Comparison of ENCODE assay signal across 16 cellular contexts in genomic region chr10:76017733-76018433, GRCh38.
A peak's percentile ranks its signal among the peaks of the same experiment; 100 is the strongest.
DNase-seq lines count a peak whose midpoint lies in the region; ATAC-seq, FAIRE-seq and TF ChIP-seq lines count a peak whose summit lies in the region.
"Had no signal": no experiment of that assay in that cellular context is flagged by ENCODE, and none has a peak within 500 bp of the region (broad histone marks: within the 10 kb centered on the region; RNA-seq: fewer than 3 reads in every experiment).

No MANE protein-coding gene starts in this region.

- no peaks in the 10 kb centered on the region for H3K36me3 ChIP-seq in HEK293 (ENCODE audit: control insufficient read depth in 2 of 2, insufficient read depth in 1 of 2, low read length in 2 of 2)
- H3K36me3 ChIP-seq: BLaER1 had no signal

- TF ChIP-seq EP300 in A549 (IDR thresholded peaks at IDR 0.05), result no peak

- FAIRE-seq in A549 (lab: Jason Lieb, UNC), result no peak
- FAIRE-seq: A204.1, GM12892, GM18507 had no signal

- POLR2A ChIA-PET in A549 (lab: Yijun Ruan, JAX), result no interaction called here
- POLR2A ChIA-PET in HEK293 (lab: Yijun Ruan, JAX), result interaction anchor here (0.6 kb wide), 1 partner anchor 161 kb away, joined by 3 read pairs; no protein-coding TSS in a partner anchor

- H3K27ac ChIP-seq in A549, result no peak overlapping the region
- H3K27ac ChIP-seq in HEK293 (ENCODE audit: extremely low read depth, low read depth, low read length), result no peak overlapping the region
- H3K27ac ChIP-seq: BLaER1, KMS-11 had no signal

- CTCF ChIA-PET in A549 (lab: Yijun Ruan, JAX) (interaction anchor here (0.6 to 1.5 kb wide), 2 partner anchors 15 to 255 kb away, joined by 3 read pairs; no protein-coding TSS in a partner anchor), HEK293 (lab: Yijun Ruan, JAX) (interaction anchor here (1.0 kb wide), 1 partner anchor 11 kb away, joined by 3 read pairs; no protein-coding TSS in a partner anchor)

- H3K9me3 ChIP-seq in A549 (no peaks in the 10 kb centered on the region), HEK293 (ENCODE audit: control insufficient read depth, insufficient read depth, low read depth, low read length) (no peaks in the 10 kb centered on the region)
- H3K9me3 ChIP-seq: BLaER1 had no signal

- TF ChIP-seq CTCF in A549 (IDR thresholded peaks at IDR 0.05), result no peak
- no peak for TF ChIP-seq CTCF in HEK293 (tag by site-specific recombination; IDR thresholded peaks at IDR 0.05)

- ATAC-seq in A549, result no peak
- peak; percentile 22 for ATAC-seq in left lobe of liver
- no peak for ATAC-seq in HG03025 (IDR thresholded peaks at IDR 0.05; ENCODE audit: low FRiP score, unreplicated experiment)
- ATAC-seq: HCT116 had no signal

- H3K4me1 ChIP-seq in A549 (no peaks in the 10 kb centered on the region), HEK293 (ENCODE audit: control insufficient read depth, insufficient read depth, low read length) (0 out of 2 replicates have a peak, but pooled peaks cover 2% of the 10 kb centered on the region)
- H3K4me1 ChIP-seq: BLaER1 had no signal

- DNase-seq in A549 (ENCODE audit: low read depth in 1 of 2, low spot score in 1 of 2) (no peak), NCI-H82 treated with DMSO at 0.1 percent for 48 hours (lab: John Stamatoyannopoulos, UW; ENCODE audit: unreplicated experiment) (peak; percentile 60), left lobe of liver (ENCODE audit: low spot score) (no peak), DMS79 treated with DMSO at 0.1 percent for 48 hours (lab: John Stamatoyannopoulos, UW) (no peak), AG20443 (ENCODE audit: low spot score) (no peak)
- DNase-seq: CD4-positive, alpha-beta memory T cell; GDM1; GOT3 had no signal

- H3K4me2 ChIP-seq in A549, result no peak overlapping the region
- H3K4me2 ChIP-seq: BLaER1, KMS-11 had no signal

- no peak for TF ChIP-seq POLR2A in A549 (IDR thresholded peaks at IDR 0.05; ENCODE audit: low read length)

- WGBS in A549 (ENCODE audit: missing lambda C conversion rate), result 39% methylated on average over 6 of the region's 6 CpGs

- H3K4me3 ChIP-seq in A549 (no peak overlapping the region), HEK293 (ENCODE audit: low read depth, low read length) (no peak overlapping the region)
- H3K4me3 ChIP-seq: BLaER1 had no signal

- TF ChIP-seq RAD21 in A549 (conservative IDR thresholded peaks at IDR 0.05 in 1 of 2, IDR thresholded peaks at IDR 0.05 in 1 of 2), result no peak

TF ChIP-seq in A549, 52 proteins besides CTCF, POLR2A, EP300 and RAD21:
- TF ChIP-seq HMGXB4 (CRISPR knock-in tag; IDR thresholded peaks at IDR 0.05; ENCODE audit: borderline replicate concordance), result no peak
- TF ChIP-seq REST (IDR thresholded peaks at IDR 0.05), result peak; percentile 42

TF ChIP-seq in HEK293, 187 proteins besides CTCF, POLR2A, EP300 and RAD21:
- peak; percentile 10; the same call in 1 of the 2 replicates for TF ChIP-seq REST (tag by site-specific recombination; IDR thresholded peaks at IDR 0.05)
- no peak for TF ChIP-seq ZNF658 (tag by site-specific recombination; IDR thresholded peaks at IDR 0.05)

Comparison
In these comparisons a context has a peak if more than half of its experiments do, and no peak if none do; other contexts are left out.
1. Of the 5 proteins assayed by ChIP-seq in both HEK293 and A549: peak only in HEK293: none; only in A549: none; in both: REST; in neither: 4.